Comparison of ENCODE assay signal across 12 cellular contexts in the genomic region with DNA sequence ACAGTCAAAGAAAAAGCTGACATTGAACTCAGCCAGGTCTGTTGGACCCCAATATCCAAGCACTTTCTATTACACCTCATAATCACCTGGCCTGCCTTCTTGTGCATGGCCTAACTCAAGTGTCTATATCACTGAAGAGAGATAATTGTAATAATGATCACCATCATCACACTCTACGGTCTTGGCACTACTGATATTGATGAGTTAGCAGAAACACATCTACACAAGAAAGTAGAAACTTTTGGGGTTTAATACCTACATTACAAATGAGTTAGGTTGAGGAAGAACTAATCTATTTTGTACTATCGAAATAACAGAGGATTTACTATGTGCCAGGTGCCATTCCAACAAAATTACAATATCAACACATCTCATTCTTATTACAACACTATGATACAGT. TPM values are rescaled to one million over a fixed set of nuclear protein-coding genes. Genes with fewer than 3 reads are reported as not detected.
"Had no signal": no experiment of that assay in that cellular context is flagged by ENCODE, and none has a peak within 500 bp of the region (broad histone marks: within the 10 kb centered on the region; RNA-seq: fewer than 3 reads in every experiment).

No MANE protein-coding gene starts in this region.

- H2AFZ ChIP-seq: GM23248, GM23338 had no signal

- ATAC-seq: GM23338, HCT116 had no signal

- H3K27ac ChIP-seq: GM23248 had no signal

- H3K4me3 Mint-ChIP-seq: GM23338, H9, HFFc6 had no signal

- H3K27ac Mint-ChIP-seq: GM23338, H9, HFFc6 had no signal

- H3K4me1 Mint-ChIP-seq: GM23338, H9 had no signal

- H3K4me3 ChIP-seq: GM23248, GM23338, HAP-1 had no signal

- DNase-seq: GM23248, GOT3, H7, H9, HCEC 1CT, HFFc6 had no signal

- H3K9me3 ChIP-seq: HAP-1 had no signal

- H3K36me3 ChIP-seq: HAP-1 had no signal

- H3K4me1 ChIP-seq: HAP-1 had no signal

- H3K4me2 ChIP-seq: GM23338 had no signal

- H3K9ac ChIP-seq: GM23248 had no signal

- FAIRE-seq: H1, H54 had no signal

RNA-seq across cellular contexts. Expression of a gene that starts 30.7 kb away (rescaled TPM):
- total RNA-seq: GM23248, GM23338, H1, H4, H7, H9, HFFc6 had no signal
- polyA plus RNA-seq: GM23338, H1 had no signal
